In genomic region chr3:89072671-89073070, GRCh38 we compare ENCODE assay signal across 28 cellular contexts. TPM values are rescaled to one million over a fixed set of nuclear protein-coding genes. Genes with fewer than 3 reads are reported as not detected.
"Had no signal": no experiment of that assay in that cellular context is flagged by ENCODE, and none has a peak within 500 bp of the region (broad histone marks: within the 10 kb centered on the region; RNA-seq: fewer than 3 reads in every experiment).

No MANE protein-coding gene starts in this region.

- H3K27me3 Mint-ChIP-seq: activated B cell treated with CpG ODN at 0.5 μM for 24 hours; activated CD4-positive, alpha-beta T cell treated with anti-CD3 and anti-CD28 coated beads for 36 hours; activated T-cell treated with anti-CD3 and anti-CD28 coated beads, Interleukin-2, amount 50 U/mL, for 24 hours; activated T-helper 17 cell treated with anti-CD3 and anti-CD28 coated beads, Interleukin-2, amount 50 U/mL, for 72 hours; stimulated activated memory B cell treated with anti-CD40 and anti-IgM and Interleukin-4, amounts not matched to agents 10 μg/mL and 1 μg/mL and 100 μg/mL, for 72 hours; T-helper 17 cell had no signal

- H3K4me3 ChIP-seq: ascending aorta, esophagus squamous epithelium, gastrocnemius medialis, left ventricle myocardium inferior, right lobe of liver, skin epidermis, stomach, suprapubic skin, tibial nerve had no signal

- H3K4me1 ChIP-seq: ascending aorta, esophagus squamous epithelium, gastrocnemius medialis, left ventricle myocardium inferior, parathyroid adenoma, right lobe of liver, stomach, suprapubic skin had no signal

- H3K9me3 Mint-ChIP-seq: activated B cell treated with CpG ODN at 0.5 μM for 24 hours; activated T-helper 17 cell treated with anti-CD3 and anti-CD28 coated beads, Interleukin-2, amount 50 U/mL, for 72 hours had no signal

- H3K9me3 ChIP-seq: ascending aorta, gastrocnemius medialis, right lobe of liver, stomach, suprapubic skin had no signal

- H3K36me3 ChIP-seq: ascending aorta, esophagus squamous epithelium, gastrocnemius medialis, left ventricle myocardium inferior, right lobe of liver, stomach, suprapubic skin, tibial nerve had no signal

- H3K4me1 Mint-ChIP-seq: activated B cell treated with CpG ODN at 0.5 μM for 24 hours; activated CD4-positive, alpha-beta T cell treated with anti-CD3 and anti-CD28 coated beads for 36 hours; activated T-helper 17 cell treated with anti-CD3 and anti-CD28 coated beads, Interleukin-2, amount 50 U/mL, for 72 hours; natural killer cell; stimulated activated memory B cell treated with anti-CD40 and anti-IgM and Interleukin-4, amounts not matched to agents 10 μg/mL and 1 μg/mL and 100 μg/mL, for 72 hours; T-helper 17 cell had no signal

- H3K36me3 Mint-ChIP-seq: stimulated activated memory B cell treated with anti-CD40 and anti-IgM and Interleukin-4, amounts not matched to agents 10 μg/mL and 1 μg/mL and 100 μg/mL, for 72 hours had no signal

- DNase-seq: activated B cell treated with CpG ODN at 0.5 μM for 24 hours; activated CD4-positive, alpha-beta T cell treated with anti-CD3 and anti-CD28 coated beads for 36 hours; activated CD4-positive, alpha-beta T cell treated with anti-CD3 and anti-CD28 coated beads, Interleukin-2, amount 50 U/mL, for 4 hours; activated CD8-positive, alpha-beta memory T cell treated with anti-CD3 and anti-CD28 coated beads for 24 hours; activated CD8-positive, alpha-beta memory T cell treated with anti-CD3 and anti-CD28 coated beads, Interleukin-2, amount 50 U/mL, for 4 hours; activated T-cell treated with anti-CD3 and anti-CD28 coated beads, Interleukin-2, amount 50 U/mL, for 24 hours; central memory CD4-positive, alpha-beta T cell; esophagus squamous epithelium; gastrocnemius medialis; head of caudate nucleus; hypothalamus; left ventricle myocardium inferior; midbrain; natural killer cell; right lobe of liver; stimulated activated CD4-positive, alpha-beta T cell treated with anti-CD3 and anti-CD28 coated beads, Interleukin-2, amount 100 ng/mL, for 24 hours; stomach; T-helper 17 cell had no signal

- H3K9ac ChIP-seq: parathyroid adenoma had no signal

- H3K27ac ChIP-seq: ascending aorta, esophagus squamous epithelium, gastrocnemius medialis, left ventricle myocardium inferior, parathyroid adenoma, right lobe of liver, skin epidermis, stomach, suprapubic skin, tibial nerve had no signal

- H3K27me3 ChIP-seq: ascending aorta, esophagus squamous epithelium, gastrocnemius medialis, right lobe of liver, stomach, suprapubic skin, tibial nerve had no signal

- H3K27ac Mint-ChIP-seq: activated B cell treated with CpG ODN at 0.5 μM for 24 hours; activated CD4-positive, alpha-beta T cell treated with anti-CD3 and anti-CD28 coated beads for 36 hours; activated naive CD4-positive, alpha-beta T cell treated with anti-CD3 and anti-CD28 coated beads, Interleukin-2, amount 50 U/mL, for 72 hours; activated T-cell treated with anti-CD3 and anti-CD28 coated beads, Interleukin-2, amount 50 U/mL, for 24 hours; activated T-helper 17 cell treated with anti-CD3 and anti-CD28 coated beads, Interleukin-2, amount 50 U/mL, for 72 hours; natural killer cell; stimulated activated memory B cell treated with anti-CD40 and anti-IgM and Interleukin-4, amounts not matched to agents 10 μg/mL and 1 μg/mL and 100 μg/mL, for 72 hours; T-helper 17 cell had no signal

- H3K4me3 Mint-ChIP-seq: activated B cell treated with CpG ODN at 0.5 μM for 24 hours; activated CD4-positive, alpha-beta T cell treated with anti-CD3 and anti-CD28 coated beads for 36 hours; activated T-cell treated with anti-CD3 and anti-CD28 coated beads, Interleukin-2, amount 50 U/mL, for 24 hours; activated T-helper 17 cell treated with anti-CD3 and anti-CD28 coated beads, Interleukin-2, amount 50 U/mL, for 72 hours; natural killer cell; stimulated activated memory B cell treated with anti-CD40 and anti-IgM and Interleukin-4, amounts not matched to agents 10 μg/mL and 1 μg/mL and 100 μg/mL, for 72 hours; T-helper 17 cell had no signal

RNA-seq across cellular contexts. Expression of gene EPHA3, which starts 34.8 kb away (rescaled TPM):
- total RNA-seq: activated B cell treated with CpG ODN at 0.5 μM for 24 hours, dermis microvascular lymphatic vessel endothelial cell, lung microvascular endothelial cell, natural killer cell, T-helper 17 cell had no signal
